1 cellular context compared by ENCODE assay signal in the genomic region with DNA sequence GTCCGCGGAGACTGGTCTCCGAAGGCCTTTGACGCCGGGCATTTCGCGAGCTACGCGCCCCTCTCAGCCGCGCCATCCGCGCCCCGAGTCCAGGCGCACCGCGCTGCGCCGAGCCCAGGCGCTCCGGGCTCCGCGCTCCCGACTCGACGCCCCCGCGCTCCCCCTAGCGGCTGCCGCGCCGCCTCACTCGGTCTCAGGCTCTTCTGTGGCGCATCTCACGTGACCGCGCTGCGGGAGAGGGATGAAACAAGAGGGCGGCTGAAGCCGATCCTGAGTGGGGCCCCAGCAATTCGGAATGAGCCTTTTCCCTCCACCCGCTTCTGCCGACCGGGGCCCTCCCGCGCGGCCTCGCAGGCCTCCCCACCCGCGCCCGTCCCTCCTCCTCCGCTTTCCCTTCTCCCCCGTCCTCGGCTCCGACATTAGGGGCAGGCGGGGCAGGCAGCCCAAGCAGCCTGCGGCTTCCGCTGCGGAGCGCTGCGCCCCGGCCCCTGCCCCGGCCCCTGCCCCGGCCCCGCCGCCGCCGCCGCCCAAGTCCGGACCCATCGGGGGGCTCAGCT.
A peak's percentile ranks its signal among the peaks of the same experiment; 100 is the strongest.
TF ChIP-seq lines count a peak whose summit lies in the region.

No MANE protein-coding gene starts in this region.

TF ChIP-seq in K562, 482 proteins besides CTCF, POLR2A, EP300 and RAD21 (continued from another document and continues in another):
- TF ChIP-seq, protein P1, sequence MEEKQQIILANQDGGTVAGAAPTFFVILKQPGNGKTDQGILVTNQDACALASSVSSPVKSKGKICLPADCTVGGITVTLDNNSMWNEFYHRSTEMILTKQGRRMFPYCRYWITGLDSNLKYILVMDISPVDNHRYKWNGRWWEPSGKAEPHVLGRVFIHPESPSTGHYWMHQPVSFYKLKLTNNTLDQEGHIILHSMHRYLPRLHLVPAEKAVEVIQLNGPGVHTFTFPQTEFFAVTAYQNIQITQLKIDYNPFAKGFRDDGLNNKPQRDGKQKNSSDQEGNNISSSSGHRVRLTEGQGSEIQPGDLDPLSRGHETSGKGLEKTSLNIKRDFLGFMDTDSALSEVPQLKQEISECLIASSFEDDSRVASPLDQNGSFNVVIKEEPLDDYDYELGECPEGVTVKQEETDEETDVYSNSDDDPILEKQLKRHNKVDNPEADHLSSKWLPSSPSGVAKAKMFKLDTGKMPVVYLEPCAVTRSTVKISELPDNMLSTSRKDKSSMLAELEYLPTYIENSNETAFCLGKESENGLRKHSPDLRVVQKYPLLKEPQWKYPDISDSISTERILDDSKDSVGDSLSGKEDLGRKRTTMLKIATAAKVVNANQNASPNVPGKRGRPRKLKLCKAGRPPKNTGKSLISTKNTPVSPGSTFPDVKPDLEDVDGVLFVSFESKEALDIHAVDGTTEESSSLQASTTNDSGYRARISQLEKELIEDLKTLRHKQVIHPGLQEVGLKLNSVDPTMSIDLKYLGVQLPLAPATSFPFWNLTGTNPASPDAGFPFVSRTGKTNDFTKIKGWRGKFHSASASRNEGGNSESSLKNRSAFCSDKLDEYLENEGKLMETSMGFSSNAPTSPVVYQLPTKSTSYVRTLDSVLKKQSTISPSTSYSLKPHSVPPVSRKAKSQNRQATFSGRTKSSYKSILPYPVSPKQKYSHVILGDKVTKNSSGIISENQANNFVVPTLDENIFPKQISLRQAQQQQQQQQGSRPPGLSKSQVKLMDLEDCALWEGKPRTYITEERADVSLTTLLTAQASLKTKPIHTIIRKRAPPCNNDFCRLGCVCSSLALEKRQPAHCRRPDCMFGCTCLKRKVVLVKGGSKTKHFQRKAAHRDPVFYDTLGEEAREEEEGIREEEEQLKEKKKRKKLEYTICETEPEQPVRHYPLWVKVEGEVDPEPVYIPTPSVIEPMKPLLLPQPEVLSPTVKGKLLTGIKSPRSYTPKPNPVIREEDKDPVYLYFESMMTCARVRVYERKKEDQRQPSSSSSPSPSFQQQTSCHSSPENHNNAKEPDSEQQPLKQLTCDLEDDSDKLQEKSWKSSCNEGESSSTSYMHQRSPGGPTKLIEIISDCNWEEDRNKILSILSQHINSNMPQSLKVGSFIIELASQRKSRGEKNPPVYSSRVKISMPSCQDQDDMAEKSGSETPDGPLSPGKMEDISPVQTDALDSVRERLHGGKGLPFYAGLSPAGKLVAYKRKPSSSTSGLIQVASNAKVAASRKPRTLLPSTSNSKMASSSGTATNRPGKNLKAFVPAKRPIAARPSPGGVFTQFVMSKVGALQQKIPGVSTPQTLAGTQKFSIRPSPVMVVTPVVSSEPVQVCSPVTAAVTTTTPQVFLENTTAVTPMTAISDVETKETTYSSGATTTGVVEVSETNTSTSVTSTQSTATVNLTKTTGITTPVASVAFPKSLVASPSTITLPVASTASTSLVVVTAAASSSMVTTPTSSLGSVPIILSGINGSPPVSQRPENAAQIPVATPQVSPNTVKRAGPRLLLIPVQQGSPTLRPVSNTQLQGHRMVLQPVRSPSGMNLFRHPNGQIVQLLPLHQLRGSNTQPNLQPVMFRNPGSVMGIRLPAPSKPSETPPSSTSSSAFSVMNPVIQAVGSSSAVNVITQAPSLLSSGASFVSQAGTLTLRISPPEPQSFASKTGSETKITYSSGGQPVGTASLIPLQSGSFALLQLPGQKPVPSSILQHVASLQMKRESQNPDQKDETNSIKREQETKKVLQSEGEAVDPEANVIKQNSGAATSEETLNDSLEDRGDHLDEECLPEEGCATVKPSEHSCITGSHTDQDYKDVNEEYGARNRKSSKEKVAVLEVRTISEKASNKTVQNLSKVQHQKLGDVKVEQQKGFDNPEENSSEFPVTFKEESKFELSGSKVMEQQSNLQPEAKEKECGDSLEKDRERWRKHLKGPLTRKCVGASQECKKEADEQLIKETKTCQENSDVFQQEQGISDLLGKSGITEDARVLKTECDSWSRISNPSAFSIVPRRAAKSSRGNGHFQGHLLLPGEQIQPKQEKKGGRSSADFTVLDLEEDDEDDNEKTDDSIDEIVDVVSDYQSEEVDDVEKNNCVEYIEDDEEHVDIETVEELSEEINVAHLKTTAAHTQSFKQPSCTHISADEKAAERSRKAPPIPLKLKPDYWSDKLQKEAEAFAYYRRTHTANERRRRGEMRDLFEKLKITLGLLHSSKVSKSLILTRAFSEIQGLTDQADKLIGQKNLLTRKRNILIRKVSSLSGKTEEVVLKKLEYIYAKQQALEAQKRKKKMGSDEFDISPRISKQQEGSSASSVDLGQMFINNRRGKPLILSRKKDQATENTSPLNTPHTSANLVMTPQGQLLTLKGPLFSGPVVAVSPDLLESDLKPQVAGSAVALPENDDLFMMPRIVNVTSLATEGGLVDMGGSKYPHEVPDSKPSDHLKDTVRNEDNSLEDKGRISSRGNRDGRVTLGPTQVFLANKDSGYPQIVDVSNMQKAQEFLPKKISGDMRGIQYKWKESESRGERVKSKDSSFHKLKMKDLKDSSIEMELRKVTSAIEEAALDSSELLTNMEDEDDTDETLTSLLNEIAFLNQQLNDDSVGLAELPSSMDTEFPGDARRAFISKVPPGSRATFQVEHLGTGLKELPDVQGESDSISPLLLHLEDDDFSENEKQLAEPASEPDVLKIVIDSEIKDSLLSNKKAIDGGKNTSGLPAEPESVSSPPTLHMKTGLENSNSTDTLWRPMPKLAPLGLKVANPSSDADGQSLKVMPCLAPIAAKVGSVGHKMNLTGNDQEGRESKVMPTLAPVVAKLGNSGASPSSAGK (IDR thresholded peaks at IDR 0.05), result peak; percentile 65; the same call in 1 of the 2 replicates
- TF ChIP-seq, protein P2, sequence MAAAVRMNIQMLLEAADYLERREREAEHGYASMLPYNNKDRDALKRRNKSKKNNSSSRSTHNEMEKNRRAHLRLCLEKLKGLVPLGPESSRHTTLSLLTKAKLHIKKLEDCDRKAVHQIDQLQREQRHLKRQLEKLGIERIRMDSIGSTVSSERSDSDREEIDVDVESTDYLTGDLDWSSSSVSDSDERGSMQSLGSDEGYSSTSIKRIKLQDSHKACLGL (CRISPR knock-in tag; IDR thresholded peaks at IDR 0.05; ENCODE audit: borderline replicate concordance, poor library complexity, severe bottlenecking), result no peak
- TF ChIP-seq, protein P3, sequence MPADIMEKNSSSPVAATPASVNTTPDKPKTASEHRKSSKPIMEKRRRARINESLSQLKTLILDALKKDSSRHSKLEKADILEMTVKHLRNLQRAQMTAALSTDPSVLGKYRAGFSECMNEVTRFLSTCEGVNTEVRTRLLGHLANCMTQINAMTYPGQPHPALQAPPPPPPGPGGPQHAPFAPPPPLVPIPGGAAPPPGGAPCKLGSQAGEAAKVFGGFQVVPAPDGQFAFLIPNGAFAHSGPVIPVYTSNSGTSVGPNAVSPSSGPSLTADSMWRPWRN (IDR thresholded peaks at IDR 0.05; ENCODE audit: low read depth), result no peak
- TF ChIP-seq, protein P4, sequence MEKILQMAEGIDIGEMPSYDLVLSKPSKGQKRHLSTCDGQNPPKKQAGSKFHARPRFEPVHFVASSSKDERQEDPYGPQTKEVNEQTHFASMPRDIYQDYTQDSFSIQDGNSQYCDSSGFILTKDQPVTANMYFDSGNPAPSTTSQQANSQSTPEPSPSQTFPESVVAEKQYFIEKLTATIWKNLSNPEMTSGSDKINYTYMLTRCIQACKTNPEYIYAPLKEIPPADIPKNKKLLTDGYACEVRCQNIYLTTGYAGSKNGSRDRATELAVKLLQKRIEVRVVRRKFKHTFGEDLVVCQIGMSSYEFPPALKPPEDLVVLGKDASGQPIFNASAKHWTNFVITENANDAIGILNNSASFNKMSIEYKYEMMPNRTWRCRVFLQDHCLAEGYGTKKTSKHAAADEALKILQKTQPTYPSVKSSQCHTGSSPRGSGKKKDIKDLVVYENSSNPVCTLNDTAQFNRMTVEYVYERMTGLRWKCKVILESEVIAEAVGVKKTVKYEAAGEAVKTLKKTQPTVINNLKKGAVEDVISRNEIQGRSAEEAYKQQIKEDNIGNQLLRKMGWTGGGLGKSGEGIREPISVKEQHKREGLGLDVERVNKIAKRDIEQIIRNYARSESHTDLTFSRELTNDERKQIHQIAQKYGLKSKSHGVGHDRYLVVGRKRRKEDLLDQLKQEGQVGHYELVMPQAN (IDR thresholded peaks at IDR 0.05; ENCODE audit: borderline replicate concordance), result no peak
- TF ChIP-seq SMAD3 (CRISPR knock-in tag; conservative IDR thresholded peaks at IDR 0.05) (no peak), TCF3 (CRISPR knock-in tag; IDR thresholded peaks at IDR 0.05) (0 out of 2 replicates have a peak, but pooled peaks have one; percentile 8), BMI1 (IDR thresholded peaks at IDR 0.05; ENCODE audit: low read length) (no peak), ZNF717 (CRISPR knock-in tag; IDR thresholded peaks at IDR 0.05) (no peak), MTA1 (IDR thresholded peaks at IDR 0.05; ENCODE audit: borderline replicate concordance) (no peak), CBFA2T2 (conservative IDR thresholded peaks at IDR 0.05) (peak; percentile 52; the same call in 1 of the 2 replicates), NRF1 (conservative IDR thresholded peaks at IDR 0.05 in 1 of 2, IDR thresholded peaks at IDR 0.05 in 1 of 2) (peak; percentile 55 to 68; a peak in 2 of 4 replicates), ZNF445 (CRISPR knock-in tag; IDR thresholded peaks at IDR 0.05; ENCODE audit: low read depth) (no peak), CEBPB (tag; IDR thresholded peaks at IDR 0.05) (no peak), KDM2B (CRISPR knock-in tag; IDR thresholded peaks at IDR 0.05) (peak; percentile 64; the same call in 1 of the 2 replicates), ZBTB1 (CRISPR knock-in tag; IDR thresholded peaks at IDR 0.05; ENCODE audit: borderline replicate concordance, low read depth) (no peak), ZNF174 (CRISPR knock-in tag; IDR thresholded peaks at IDR 0.05) (no peak), POLR2H (tag; IDR thresholded peaks at IDR 0.05; ENCODE audit: low read depth) (no peak), EP400 (IDR thresholded peaks at IDR 0.05) (peak; percentile 31; the same call in 1 of the 2 replicates), TOE1 (IDR thresholded peaks at IDR 0.05; ENCODE audit: borderline replicate concordance) (peak; percentile 94), TOE1 (CRISPR knock-in tag; IDR thresholded peaks at IDR 0.05; ENCODE audit: borderline replicate concordance, low read depth) (peak; percentile 18; the same call in 1 of the 2 replicates), ERF (CRISPR knock-in tag; IDR thresholded peaks at IDR 0.05) (no peak), SMAD1 (IDR thresholded peaks at IDR 0.05; ENCODE audit: low read depth, low read length, partially characterized antibody) (no peak), ZNF668 (CRISPR knock-in tag; IDR thresholded peaks at IDR 0.05) (no peak), ETV6 (IDR thresholded peaks at IDR 0.05; ENCODE audit: borderline replicate concordance in 1 of 2, low read depth in 2 of 2, low read length in 1 of 2) (no peak), ETV6 (CRISPR knock-in tag; IDR thresholded peaks at IDR 0.05; ENCODE audit: borderline replicate concordance) (no peak)
- TF ChIP-seq, protein P5, sequence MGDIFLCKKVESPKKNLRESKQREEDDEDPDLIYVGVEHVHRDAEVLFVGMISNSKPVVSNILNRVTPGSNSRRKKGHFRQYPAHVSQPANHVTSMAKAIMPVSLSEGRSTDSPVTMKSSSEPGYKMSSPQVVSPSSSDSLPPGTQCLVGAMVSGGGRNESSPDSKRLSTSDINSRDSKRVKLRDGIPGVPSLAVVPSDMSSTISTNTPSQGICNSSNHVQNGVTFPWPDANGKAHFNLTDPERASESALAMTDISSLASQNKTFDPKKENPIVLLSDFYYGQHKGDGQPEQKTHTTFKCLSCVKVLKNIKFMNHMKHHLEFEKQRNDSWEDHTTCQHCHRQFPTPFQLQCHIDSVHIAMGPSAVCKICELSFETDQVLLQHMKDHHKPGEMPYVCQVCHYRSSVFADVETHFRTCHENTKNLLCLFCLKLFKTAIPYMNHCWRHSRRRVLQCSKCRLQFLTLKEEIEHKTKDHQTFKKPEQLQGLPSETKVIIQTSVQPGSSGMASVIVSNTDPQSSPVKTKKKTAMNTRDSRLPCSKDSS (IDR thresholded peaks at IDR 0.05; ENCODE audit: low read depth, partially characterized antibody), result no peak
- TF ChIP-seq, protein P6, sequence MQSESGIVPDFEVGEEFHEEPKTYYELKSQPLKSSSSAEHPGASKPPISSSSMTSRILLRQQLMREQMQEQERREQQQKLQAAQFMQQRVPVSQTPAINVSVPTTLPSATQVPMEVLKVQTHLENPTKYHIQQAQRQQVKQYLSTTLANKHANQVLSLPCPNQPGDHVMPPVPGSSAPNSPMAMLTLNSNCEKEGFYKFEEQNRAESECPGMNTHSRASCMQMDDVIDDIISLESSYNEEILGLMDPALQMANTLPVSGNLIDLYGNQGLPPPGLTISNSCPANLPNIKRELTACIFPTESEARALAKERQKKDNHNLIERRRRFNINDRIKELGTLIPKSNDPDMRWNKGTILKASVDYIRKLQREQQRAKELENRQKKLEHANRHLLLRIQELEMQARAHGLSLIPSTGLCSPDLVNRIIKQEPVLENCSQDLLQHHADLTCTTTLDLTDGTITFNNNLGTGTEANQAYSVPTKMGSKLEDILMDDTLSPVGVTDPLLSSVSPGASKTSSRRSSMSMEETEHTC (IDR thresholded peaks at IDR 0.05), result peak; percentile 88
- TF ChIP-seq, protein P7, sequence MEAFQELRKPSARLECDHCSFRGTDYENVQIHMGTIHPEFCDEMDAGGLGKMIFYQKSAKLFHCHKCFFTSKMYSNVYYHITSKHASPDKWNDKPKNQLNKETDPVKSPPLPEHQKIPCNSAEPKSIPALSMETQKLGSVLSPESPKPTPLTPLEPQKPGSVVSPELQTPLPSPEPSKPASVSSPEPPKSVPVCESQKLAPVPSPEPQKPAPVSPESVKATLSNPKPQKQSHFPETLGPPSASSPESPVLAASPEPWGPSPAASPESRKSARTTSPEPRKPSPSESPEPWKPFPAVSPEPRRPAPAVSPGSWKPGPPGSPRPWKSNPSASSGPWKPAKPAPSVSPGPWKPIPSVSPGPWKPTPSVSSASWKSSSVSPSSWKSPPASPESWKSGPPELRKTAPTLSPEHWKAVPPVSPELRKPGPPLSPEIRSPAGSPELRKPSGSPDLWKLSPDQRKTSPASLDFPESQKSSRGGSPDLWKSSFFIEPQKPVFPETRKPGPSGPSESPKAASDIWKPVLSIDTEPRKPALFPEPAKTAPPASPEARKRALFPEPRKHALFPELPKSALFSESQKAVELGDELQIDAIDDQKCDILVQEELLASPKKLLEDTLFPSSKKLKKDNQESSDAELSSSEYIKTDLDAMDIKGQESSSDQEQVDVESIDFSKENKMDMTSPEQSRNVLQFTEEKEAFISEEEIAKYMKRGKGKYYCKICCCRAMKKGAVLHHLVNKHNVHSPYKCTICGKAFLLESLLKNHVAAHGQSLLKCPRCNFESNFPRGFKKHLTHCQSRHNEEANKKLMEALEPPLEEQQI (IDR thresholded peaks at IDR 0.05), result no peak
- TF ChIP-seq, protein P8, sequence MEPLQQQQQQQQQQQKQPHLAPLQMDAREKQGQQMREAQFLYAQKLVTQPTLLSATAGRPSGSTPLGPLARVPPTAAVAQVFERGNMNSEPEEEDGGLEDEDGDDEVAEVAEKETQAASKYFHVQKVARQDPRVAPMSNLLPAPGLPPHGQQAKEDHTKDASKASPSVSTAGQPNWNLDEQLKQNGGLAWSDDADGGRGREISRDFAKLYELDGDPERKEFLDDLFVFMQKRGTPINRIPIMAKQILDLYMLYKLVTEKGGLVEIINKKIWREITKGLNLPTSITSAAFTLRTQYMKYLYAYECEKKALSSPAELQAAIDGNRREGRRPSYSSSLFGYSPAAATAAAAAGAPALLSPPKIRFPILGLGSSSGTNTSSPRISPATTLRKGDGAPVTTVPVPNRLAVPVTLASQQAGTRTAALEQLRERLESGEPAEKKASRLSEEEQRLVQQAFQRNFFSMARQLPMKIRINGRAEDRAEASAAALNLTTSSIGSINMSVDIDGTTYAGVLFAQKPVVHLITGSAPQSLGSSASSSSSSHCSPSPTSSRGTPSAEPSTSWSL (CRISPR knock-in tag; IDR thresholded peaks at IDR 0.05; ENCODE audit: borderline replicate concordance), result no peak
